Comparison of ENCODE assay signal across 11 cellular contexts in genomic region chr12:92338102-92338501, GRCh38.
"Had no signal": no experiment of that assay in that cellular context is flagged by ENCODE, and none has a peak within 500 bp of the region (broad histone marks: within the 10 kb centered on the region; RNA-seq: fewer than 3 reads in every experiment).

No MANE protein-coding gene starts in this region.

- H2AFZ ChIP-seq: GM23248, GM23338 had no signal

- ATAC-seq: GM23338, HCT116 had no signal

- DNase-seq: GM23248, GOT3, H7, H9, HCEC 1CT, HFFc6 had no signal

- H3K27ac ChIP-seq: GM23248 had no signal

- H3K36me3 ChIP-seq: HAP-1 had no signal

- H3K9me3 ChIP-seq: HAP-1 had no signal

- FAIRE-seq: H1, H54 had no signal

- H3K4me3 ChIP-seq: GM23248, GM23338, HAP-1 had no signal

- H3K4me2 ChIP-seq: GM23338 had no signal

- H3K4me1 ChIP-seq: HAP-1 had no signal

- H3K9ac ChIP-seq: GM23248 had no signal
